ENCODE assay signal across 10 cellular contexts in the genomic region with DNA sequence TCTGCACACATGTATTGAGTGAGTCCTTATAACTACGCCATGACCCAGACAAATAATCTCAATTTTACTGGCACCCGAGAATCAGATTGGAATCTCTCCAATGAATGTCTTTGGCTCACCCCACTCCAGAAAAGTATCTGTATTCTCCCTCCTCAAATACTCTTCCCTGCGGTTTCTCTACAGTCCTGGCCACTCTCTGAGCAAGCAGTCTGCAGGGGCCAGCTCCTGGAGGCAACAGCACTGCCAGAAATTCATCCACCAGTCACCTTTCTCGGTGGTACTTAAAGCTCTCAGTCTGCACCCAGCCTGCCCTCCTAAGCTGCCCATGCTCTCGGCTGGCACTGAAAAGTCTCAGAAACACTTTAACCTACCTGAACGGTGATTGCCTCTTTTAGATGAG. TPM values are rescaled to one million over a fixed set of nuclear protein-coding genes. Genes with fewer than 3 reads are reported as not detected.
DNase-seq lines count a peak whose midpoint lies in the region; ATAC-seq, FAIRE-seq and TF ChIP-seq lines count a peak whose summit lies in the region.
"Had no signal": no experiment of that assay in that cellular context is flagged by ENCODE, and none has a peak within 500 bp of the region (broad histone marks: within the 10 kb centered on the region; RNA-seq: fewer than 3 reads in every experiment).

No MANE protein-coding gene starts in this region.

- H2BK5ac ChIP-seq in H1 (ENCODE audit: low read depth, low read length), result no peak overlapping the region

- DNase-seq in AG20443 (ENCODE audit: low spot score) (peak; percentile 13), RPMI7951 (ENCODE audit: low read depth) (peak; percentile 57), H1 (ENCODE audit: low read depth in 1 of 2, low spot score in 2 of 2) (no peak), psoas muscle (no peak)
- DNase-seq in stimulated activated CD4-positive, alpha-beta T cell treated with anti-CD3 and anti-CD28 coated beads, Interleukin-4, amount 100 ng/mL, for 24 hours, result no peak
- DNase-seq: naive B cell had no signal

- H2AK5ac ChIP-seq in H1 (ENCODE audit: low read depth, low read length), result no peak overlapping the region

- WGBS in H1 (ENCODE audit: extremely low coverage in 1 of 2, insufficient coverage in 1 of 2, insufficient read length in 1 of 2, insufficient replicate concordance in 2 of 2, low coverage in 1 of 2, low lambda C conversion rate in 2 of 2, missing lambda C conversion rate in 1 of 2), 2 experiments, result 84% methylated on average over 6 of the region's 6 CpGs; no CpG with 5 or more reads in 1 of the 2 experiments
- WGBS in psoas muscle, 3 donors, result 25 to 37% (median 33%) methylated on average over 6 of the region's 6 CpGs

- H4K8ac ChIP-seq in H1 (ENCODE audit: extremely low read depth, insufficient read depth, low read length), result no peak overlapping the region

- H3K23ac ChIP-seq in H1 (ENCODE audit: insufficient read length), result no peak overlapping the region

- H3K4me3 ChIP-seq in H1 (ENCODE audit: extremely low read depth in 1 of 4, insufficient read depth in 2 of 4, low read depth in 3 of 4, low read length in 4 of 4) (no peak overlapping the region), psoas muscle (peak overlapping the region; percentile 4)

- no peaks in the 10 kb centered on the region for H4K20me1 ChIP-seq in H1 (replicated peaks in 1 of 2; ENCODE audit: control insufficient read depth in 1 of 2, insufficient read depth in 2 of 2, low read length in 2 of 2)

- H3K79me1 ChIP-seq in H1 (ENCODE audit: low read depth, low read length), result no peaks in the 10 kb centered on the region; the same call in 1 of the 2 replicates

- intact Hi-C loops in psoas muscle (cut with DNase I), result no loop called here

- H3K4me1 ChIP-seq in H1 (replicated peaks in 1 of 4; ENCODE audit: control insufficient read depth in 3 of 4, insufficient read depth in 4 of 4, low read length in 3 of 4) (no peaks in the 10 kb centered on the region), psoas muscle (peaks cover 5% of the 10 kb centered on the region)

- H3K27me3 ChIP-seq in H1 (replicated peaks in 1 of 4; ENCODE audit: control insufficient read depth in 3 of 4, extremely low read depth in 1 of 4, insufficient read depth in 3 of 4, low read length in 3 of 4) (no peaks in the 10 kb centered on the region), psoas muscle (ENCODE audit: insufficient read depth in 3 of 3, low read length in 2 of 3) (peaks cover 0 to 4% (median 0%) of the 10 kb centered on the region in 3 donors)

- H3K56ac ChIP-seq in H1 (replicated peaks; ENCODE audit: insufficient read length, low read depth, low read length), result no peak overlapping the region

- H2BK20ac ChIP-seq in H1 (ENCODE audit: low read length), result no peak overlapping the region

- H3K14ac ChIP-seq in H1 (ENCODE audit: insufficient read length), result no peak overlapping the region

- CTCF ChIA-PET in H1 (lab: Charles Lee; ENCODE audit: partially characterized antibody), result interaction anchor here (1.0 to 1.3 kb wide), 2 partner anchors 24 to 59 kb away, joined by 3 to 4 read pairs; no protein-coding TSS in a partner anchor

- TF ChIP-seq EP300 in H1 (IDR thresholded peaks at IDR 0.05; ENCODE audit: borderline replicate concordance in 1 of 2, low read depth in 2 of 2, low read length in 2 of 2), result no peak

- H3K79me2 ChIP-seq in H1 (ENCODE audit: control insufficient read depth in 1 of 2, insufficient read depth in 2 of 2, low read length in 2 of 2), result no peaks in the 10 kb centered on the region

- H4K91ac ChIP-seq in H1 (replicated peaks; ENCODE audit: insufficient read length, low read length), result no peak overlapping the region

- H4K5ac ChIP-seq in H1 (ENCODE audit: insufficient read length, low read depth, low read length), result no peak overlapping the region

- POLR2A ChIA-PET in H1 (lab: Charles Lee; ENCODE audit: partially characterized antibody), result interaction anchor here (0.9 to 1.0 kb wide), 2 partner anchors 10 to 17 kb away, joined by 3 to 4 read pairs; no protein-coding TSS in a partner anchor

- TF ChIP-seq POLR2A in H1 (IDR thresholded peaks at IDR 0.05; ENCODE audit: control extremely low read depth in 1 of 2, low read depth in 2 of 2, low read length in 2 of 2), result no peak

- no peak overlapping the region for H2BK120ac ChIP-seq in H1 (replicated peaks; ENCODE audit: low read depth, low read length)

- H3K27ac ChIP-seq in H1 (ENCODE audit: low read depth, low read length) (no peak overlapping the region), psoas muscle (peak overlapping the region; percentile 4)
- H3K27ac ChIP-seq: KMS-11 had no signal

- no peak overlapping the region for H2BK12ac ChIP-seq in H1 (ENCODE audit: low read depth, low read length)

- no peak for TF ChIP-seq RAD21 in H1 (IDR thresholded peaks at IDR 0.05 in 1 of 2, conservative IDR thresholded peaks at IDR 0.05 in 1 of 2; ENCODE audit: low read depth in 2 of 2, low read length in 2 of 2)

- no peaks in the 10 kb centered on the region for H3K36me3 ChIP-seq in H1 (ENCODE audit: control insufficient read depth in 2 of 4, insufficient read depth in 4 of 4, low read length in 3 of 4)
- H3K36me3 ChIP-seq in psoas muscle (ENCODE audit: insufficient read depth in 1 of 2, low read depth in 1 of 2), result no peaks in the 10 kb centered on the region

- TF ChIP-seq CTCF in H1 (IDR thresholded peaks at IDR 0.05; ENCODE audit: control extremely low read depth in 1 of 3, insufficient read depth in 1 of 3, low read depth in 1 of 3, low read length in 3 of 3), result no peak
- TF ChIP-seq CTCF in psoas muscle (IDR thresholded peaks at IDR 0.05), result no peak

- no peaks in the 10 kb centered on the region for H3K23me2 ChIP-seq in H1 (ENCODE audit: low read depth, low read length)

- no peak overlapping the region for H3K4me2 ChIP-seq in H1 (ENCODE audit: insufficient read depth in 1 of 2, low read depth in 2 of 2, low read length in 2 of 2)
- H3K4me2 ChIP-seq: KMS-11 had no signal

- no peak overlapping the region for H3K4ac ChIP-seq in H1 (replicated peaks; ENCODE audit: insufficient read length, low read depth, low read length)

- peak in 1 of 4 donors; percentile 27 for ATAC-seq in psoas muscle
- no peak for ATAC-seq in HG03196 (IDR thresholded peaks at IDR 0.05; ENCODE audit: unreplicated experiment)
- no peak for ATAC-seq in GM18873 (IDR thresholded peaks at IDR 0.05; ENCODE audit: low FRiP score, unreplicated experiment)
- no peak for ATAC-seq in GM19328 (IDR thresholded peaks at IDR 0.05; ENCODE audit: unreplicated experiment)

- H3K18ac ChIP-seq in H1 (ENCODE audit: extremely low read depth, low read length), result no peak overlapping the region

- FAIRE-seq in H1 (lab: Jason Lieb, UNC), result no peak

- H2AFZ ChIP-seq in H1 (ENCODE audit: low read length), result peak overlapping the region; percentile 35; the same call in 1 of the 2 replicates

- H3K9ac ChIP-seq in H1 (replicated peaks in 1 of 4; ENCODE audit: extremely low read depth in 1 of 4, low read depth in 3 of 4, low read length in 3 of 4), result no peak overlapping the region
- H3K9ac ChIP-seq: KMS-11 had no signal

- H3K9me3 ChIP-seq in H1 (ENCODE audit: insufficient read depth in 2 of 2, low read depth in 1 of 2, low read length in 1 of 2) (no peaks in the 10 kb centered on the region), psoas muscle (no peaks in the 10 kb centered on the region)

- H2BK15ac ChIP-seq in H1 (ENCODE audit: low read length), result no peak overlapping the region

TF ChIP-seq in H1, 55 proteins besides CTCF, POLR2A, EP300 and RAD21:
- TF ChIP-seq PHF8 (conservative IDR thresholded peaks at IDR 0.05; ENCODE audit: low read depth, low read length) (no peak), JUND (IDR thresholded peaks at IDR 0.05; ENCODE audit: low read length) (no peak), BCL11A (IDR thresholded peaks at IDR 0.05; ENCODE audit: low read depth in 2 of 2, low read length in 2 of 2) (no peak), CEBPB (IDR thresholded peaks at IDR 0.05; ENCODE audit: low read depth, low read length) (no peak), POLR2AphosphoS5 (IDR thresholded peaks at IDR 0.05; ENCODE audit: low read depth, low read length) (no peak), EGR1 (IDR thresholded peaks at IDR 0.05; ENCODE audit: borderline replicate concordance, low read depth, low read length) (no peak)
TF ChIP-seq in H1: peak in this region for 0.

RNA-seq across cellular contexts. Expression of gene LYST, which starts 16.1 kb away (rescaled TPM):
- total RNA-seq in RPMI7951 (2014; rRNA removed; shearing (Covaris generic)), result 16.9 and 19.7 TPM in 2 replicates
- 0.23 and 0.58 TPM in 2 replicates for total RNA-seq in H1 (2021; fragmentation: NEBNext Ultra II Directional; extraction: Animal tissue kit (Norgen Biotek cat#: 25700))
- polyA plus RNA-seq in H1 (2011; rRNA removed), result 0.11 and 0.29 TPM in 2 replicates
- 0.21 TPM for polyA plus RNA-seq in H1 (2011; cell fraction: cytosol; rRNA removed)
- 0.23 TPM for polyA plus RNA-seq in H1 (2011; cell fraction: nucleus; rRNA removed)
- polyA plus RNA-seq in H1 (2012, experiment 1 of 2), result 0.12 to 0.36 TPM (median 0.31 TPM) in 4 replicates
- not detected for polyA plus RNA-seq in H1 (2012, experiment 2 of 2)
- 0.30 TPM for polyA plus RNA-seq in H1 (2013, experiment 1 of 2)
- 0.35 TPM for polyA plus RNA-seq in H1 (2013, experiment 2 of 2)
- polyA minus RNA-seq in H1 (2011; rRNA and poly(A)+ RNA removed), result 0.44 and 0.98 TPM in 2 replicates
- polyA minus RNA-seq in H1 (2011; cell fraction: cytosol; rRNA and poly(A)+ RNA removed), result not detected
- polyA minus RNA-seq in H1 (2011; cell fraction: nucleus; rRNA and poly(A)+ RNA removed), result 1.8 TPM
- 1 to 10 TPM; 5.6 to 8.6 (median 6.3) TPM for total RNA-seq in psoas muscle
- polyA plus RNA-seq in psoas muscle, result 1 to 10 TPM; 2.4 to 4.2 (median 3.3) TPM

Comparison
In these comparisons a context has a peak if more than half of its experiments do, and no peak if none do; other contexts are left out.
1. DNase-seq: peak in AG20443 (single experiment) and RPMI7951 (single experiment); none in H1 (0 of 2), psoas muscle (0 of 2) and stimulated activated CD4-positive, alpha-beta T cell treated with anti-CD3 and anti-CD28 coated beads, Interleukin-4, amount 100 ng/mL, for 24 hours (single experiment).